ENCODE assay signal across 8 cellular contexts in genomic region chr7:81956520-81956919, GRCh38.
DNase-seq lines count a peak whose midpoint lies in the region; ATAC-seq, FAIRE-seq and TF ChIP-seq lines count a peak whose summit lies in the region.

No MANE protein-coding gene starts in this region.

- no peaks in the 10 kb centered on the region for H3K9me3 Mint-ChIP-seq in stimulated activated naive B cell treated with anti-CD40 and anti-IgM and Interleukin-4, amounts not matched to agents 10 μg/mL and 1 μg/mL and 100 μg/mL, for 72 hours

- no peak overlapping the region for H3K4me3 ChIP-seq in gastroesophageal sphincter

- H3K36me3 Mint-ChIP-seq in stimulated activated naive B cell treated with anti-CD40 and anti-IgM and Interleukin-4, amounts not matched to agents 10 μg/mL and 1 μg/mL and 100 μg/mL, for 72 hours: no peaks in the 10 kb centered on the region

- TF ChIP-seq CTCF in gastroesophageal sphincter (IDR thresholded peaks at IDR 0.05): peak in 3 of 4 experiments; percentile 24 to 39 (median 27)

- peaks cover 0 to 17% of the 10 kb centered on the region in 2 donors for H3K36me3 ChIP-seq in gastroesophageal sphincter

- no peaks in the 10 kb centered on the region for H3K27me3 Mint-ChIP-seq in stimulated activated naive B cell treated with anti-CD40 and anti-IgM and Interleukin-4, amounts not matched to agents 10 μg/mL and 1 μg/mL and 100 μg/mL, for 72 hours

- H3K9me3 ChIP-seq in gastroesophageal sphincter: no peaks in the 10 kb centered on the region

- no peak for TF ChIP-seq EP300 in gastroesophageal sphincter (IDR thresholded peaks at IDR 0.05)

- no peak for FAIRE-seq in HTR-8/SVneo (lab: Jason Lieb, UNC)

- TF ChIP-seq POLR2A in gastroesophageal sphincter (IDR thresholded peaks at IDR 0.05): no peak

- H3K4me1 ChIP-seq in gastroesophageal sphincter: no peaks in the 10 kb centered on the region

- H3K4me1 Mint-ChIP-seq in stimulated activated naive B cell treated with anti-CD40 and anti-IgM and Interleukin-4, amounts not matched to agents 10 μg/mL and 1 μg/mL and 100 μg/mL, for 72 hours: no peaks in the 10 kb centered on the region

- no peak overlapping the region for H3K27ac ChIP-seq in gastroesophageal sphincter

- ATAC-seq in GM18868 (IDR thresholded peaks at IDR 0.05; ENCODE audit: unreplicated experiment) (peak; percentile 90), gastroesophageal sphincter (no peak)
- ATAC-seq in stimulated activated naive B cell treated with anti-CD40 and anti-IgM and Interleukin-4, amounts not matched to agents 10 μg/mL and 1 μg/mL and 100 μg/mL, for 72 hours (replicated peaks): peak; percentile 66 to 73

- 59 to 64% methylated on average over 4 of the region's 4 CpGs for WGBS in gastroesophageal sphincter (ENCODE audit: low coverage in 1 of 2), 2 donors

- no peak overlapping the region for H3K27ac Mint-ChIP-seq in stimulated activated naive B cell treated with anti-CD40 and anti-IgM and Interleukin-4, amounts not matched to agents 10 μg/mL and 1 μg/mL and 100 μg/mL, for 72 hours

- in situ Hi-C loops in ACHN (cut with HindIII; ENCODE audit: low pct_ligation_motif_present, low pct_unique_long_range_greater_than_20kb, low sequenced_read_pairs): loop anchor here (25.0 kb wide), 1 partner anchor 444 kb away; no protein-coding TSS in a partner anchor

- H3K4me3 Mint-ChIP-seq in stimulated activated naive B cell treated with anti-CD40 and anti-IgM and Interleukin-4, amounts not matched to agents 10 μg/mL and 1 μg/mL and 100 μg/mL, for 72 hours: no peak overlapping the region

- peak; percentile 71 for DNase-seq in ACHN
- DNase-seq in HTR-8/SVneo (ENCODE audit: insufficient read length, low spot score): peak; percentile 20
- DNase-seq in SHP77 treated with DMSO at 0.1 percent for 48 hours (lab: John Stamatoyannopoulos, UW): peak; percentile 75
- no peak for DNase-seq in stimulated activated naive B cell treated with anti-CD40 and anti-IgM and Interleukin-4, amounts not matched to agents 10 μg/mL and 1 μg/mL and 100 μg/mL, for 72 hours
- DNase-seq in activated CD4-positive, alpha-beta T cell treated with anti-CD3 and anti-CD28 coated beads for 48 hours: no peak
- no peak for DNase-seq in activated naive CD4-positive, alpha-beta T cell treated with anti-CD3 and anti-CD28 coated beads, Interleukin-2, amount 50 U/mL, for 16 hours

- no peaks in the 10 kb centered on the region for H3K27me3 ChIP-seq in gastroesophageal sphincter

Comparison
In these comparisons a context has a peak if more than half of its experiments do, and no peak if none do; other contexts are left out.
1. DNase-seq: peak in ACHN (single experiment), HTR-8/SVneo (single experiment) and SHP77 treated with DMSO at 0.1 percent for 48 hours (single experiment); none in stimulated activated naive B cell treated with anti-CD40 and anti-IgM and Interleukin-4, amounts not matched to agents 10 μg/mL and 1 μg/mL and 100 μg/mL, for 72 hours (single experiment), activated CD4-positive, alpha-beta T cell treated with anti-CD3 and anti-CD28 coated beads for 48 hours (single experiment) and activated naive CD4-positive, alpha-beta T cell treated with anti-CD3 and anti-CD28 coated beads, Interleukin-2, amount 50 U/mL, for 16 hours (single experiment).